15 cellular contexts compared by ENCODE assay signal in genomic region chr4:183405371-183405770, GRCh38.
"Had no signal": no experiment of that assay in that cellular context is flagged by ENCODE, and none has a peak within 500 bp of the region (broad histone marks: within the 10 kb centered on the region; RNA-seq: fewer than 3 reads in every experiment).

No MANE protein-coding gene starts in this region.

- DNase-seq: activated naive CD4-positive, alpha-beta T cell treated with Interleukin-2 at 50 U/mL for 16 hours; activated T-cell treated with anti-CD3 and anti-CD28 coated beads, Interleukin-2, amount 50 U/mL, for 24 hours; adrenal gland; caudate nucleus; cortex of kidney; effector memory CD4-positive, alpha-beta T cell; kidney; left ventricle myocardium inferior; ovary; stimulated activated CD4-positive, alpha-beta T cell treated with anti-CD3 and anti-CD28 coated beads, Interleukin-15, amount 100 ng/mL, for 24 hours; stimulated activated CD4-positive, alpha-beta T cell treated with anti-CD3 and anti-CD28 coated beads, Interleukin-4, amount 100 ng/mL, for 4 hours; stomach; SW 1271; uterus had no signal

- H3K27ac Mint-ChIP-seq: activated T-cell treated with anti-CD3 and anti-CD28 coated beads, Interleukin-2, amount 50 U/mL, for 24 hours; mesothelial cell of epicardium had no signal

- H3K27me3 Mint-ChIP-seq: activated T-cell treated with anti-CD3 and anti-CD28 coated beads, Interleukin-2, amount 50 U/mL, for 24 hours had no signal

- H3K36me3 Mint-ChIP-seq: mesothelial cell of epicardium had no signal

- H3K9me3 Mint-ChIP-seq: activated T-cell treated with anti-CD3 and anti-CD28 coated beads, Interleukin-2, amount 50 U/mL, for 24 hours; mesothelial cell of epicardium had no signal

- H3K4me3 Mint-ChIP-seq: activated T-cell treated with anti-CD3 and anti-CD28 coated beads, Interleukin-2, amount 50 U/mL, for 24 hours; mesothelial cell of epicardium had no signal
